Comparison of ENCODE assay signal across 8 cellular contexts in genomic region chr4:7042697-7043464, GRCh38. TPM values are rescaled to one million over a fixed set of nuclear protein-coding genes. Genes with fewer than 3 reads are reported as not detected.
DNase-seq lines count a peak whose midpoint lies in the region; TF ChIP-seq lines count a peak whose summit lies in the region.

TADA2B (plus strand) TSS chr4:7043372; CDS start chr4:7043580, 208 bp downstream.

- H3K4me3 Mint-ChIP-seq in neural crest cell, result peak within 1 kb of the TSS; percentile 96

- no peaks in the 10 kb centered on the region for H3K36me3 ChIP-seq in MM.1S (replicated peaks; ENCODE audit: insufficient read depth, low read length)
- no peaks in the 10 kb centered on the region for H3K36me3 ChIP-seq in stomach smooth muscle (ENCODE audit: control insufficient read depth in 2 of 2, insufficient read depth in 2 of 2, low read length in 2 of 2)

- peak within 1 kb of the TSS; percentile 94 for H2AFZ ChIP-seq in MM.1S (ENCODE audit: low read length)

- peaks cover 34% of the 10 kb centered on the region for H3K4me1 Mint-ChIP-seq in neural crest cell

- no peaks in the 10 kb centered on the region for H3F3A ChIP-seq in MM.1S (ENCODE audit: insufficient read depth, low read length)

- H4K20me1 ChIP-seq in MM.1S (ENCODE audit: insufficient read depth, low read length), result no peaks in the 10 kb centered on the region

- no peaks in the 10 kb centered on the region for H3K9me3 Mint-ChIP-seq in neural crest cell

- H3K27ac ChIP-seq in MM.1S (ENCODE audit: low read length), result peak within 1 kb of the TSS; percentile 37; the same call in 1 of the 2 replicates
- peak within 1 kb of the TSS; percentile 75 for H3K27ac ChIP-seq in stomach smooth muscle (ENCODE audit: low read length)

- H3K9ac ChIP-seq in MM.1S (ENCODE audit: low read length) (peak within 1 kb of the TSS; percentile 88), stomach smooth muscle (ENCODE audit: low read length in 2 of 2) (peak within 1 kb of the TSS; percentile 87)

- peaks cover 44% of the 10 kb centered on the region for H3K79me2 ChIP-seq in MM.1S (ENCODE audit: low read length)

- no peaks in the 10 kb centered on the region for H3K27me3 Mint-ChIP-seq in neural crest cell (ENCODE audit: low read depth)

- peak within 1 kb of the TSS; percentile 88 for H3K27ac Mint-ChIP-seq in neural crest cell (ENCODE audit: unreplicated experiment)

- H3K9me3 ChIP-seq in MM.1S (replicated peaks; ENCODE audit: insufficient read depth, low read length) (no peaks in the 10 kb centered on the region), stomach smooth muscle (ENCODE audit: control insufficient read depth in 2 of 2, low read length in 2 of 2) (no peaks in the 10 kb centered on the region)

- peak within 1 kb of the TSS; percentile 97 for H3K4me2 ChIP-seq in MM.1S (ENCODE audit: low read depth, low read length)

- H3K9me2 ChIP-seq in MM.1S (replicated peaks; ENCODE audit: insufficient read depth, low read length), result no peaks in the 10 kb centered on the region

- no peaks in the 10 kb centered on the region for H3K36me3 Mint-ChIP-seq in neural crest cell (ENCODE audit: low read depth)

- no peak for TF ChIP-seq CTCF in MM.1S (IDR thresholded peaks at IDR 0.05; ENCODE audit: low read length)
- no peak for TF ChIP-seq CTCF in foreskin fibroblast (IDR thresholded peaks at IDR 0.05; ENCODE audit: low read depth, low read length)
- peak; percentile 51 for TF ChIP-seq CTCF in neural crest cell (conservative IDR thresholded peaks at IDR 0.05)

- DNase-seq in GDM1 (lab: John Stamatoyannopoulos, UW) (peak; percentile 97), HCEC 1CT (peak; percentile 94), MM.1S (peak; percentile 96), SIG-M5 (lab: John Stamatoyannopoulos, UW) (peak; percentile 72), activated gamma-delta T cell treated with Interleukin-2 at 50 U/mL for 16 hours (peak; percentile 87), foreskin fibroblast (peak; percentile 98 to 99), neural crest cell (ENCODE audit: low read depth, low spot score) (peak; percentile 95)

- peak within 1 kb of the TSS; percentile 99 for H3K4me3 ChIP-seq in MM.1S (ENCODE audit: low read length)
- peak within 1 kb of the TSS; percentile 85 to 95 for H3K4me3 ChIP-seq in foreskin fibroblast (ENCODE audit: low read depth in 1 of 2, low read length in 2 of 2)
- H3K4me3 ChIP-seq in stomach smooth muscle (ENCODE audit: low read length in 2 of 2), result peak within 1 kb of the TSS; percentile 94 to 96

- H3K4me1 ChIP-seq in MM.1S (ENCODE audit: low read length), result peaks cover 11% of the 10 kb centered on the region; the same call in 1 of the 2 replicates
- peaks cover 49% of the 10 kb centered on the region for H3K4me1 ChIP-seq in stomach smooth muscle (ENCODE audit: control insufficient read depth, insufficient read depth, low read length)

- 0 out of 2 replicates have a peak, but pooled peaks cover 3% of the 10 kb centered on the region for H3K27me3 ChIP-seq in MM.1S (replicated peaks; ENCODE audit: insufficient read depth, low read length)
- no peaks in the 10 kb centered on the region for H3K27me3 ChIP-seq in stomach smooth muscle (ENCODE audit: control insufficient read depth in 1 of 2, insufficient read depth in 2 of 2, low read length in 2 of 2)

RNA-seq across cellular contexts. Expression of gene TADA2B, which starts in this region (rescaled TPM):
- total RNA-seq in neural crest cell, result 18.6 and 19.2 TPM in 2 replicates

Comparison
In these comparisons a context has a peak if more than half of its experiments do, and no peak if none do; other contexts are left out.
1. Peak in every context shown above with its lines: DNase-seq, H3K4me3 ChIP-seq and H3K27ac ChIP-seq.